In genomic region chr7:20310963-20311742, GRCh38 we compare ENCODE assay signal across 8 cellular contexts. TPM values are rescaled to one million over a fixed set of nuclear protein-coding genes. Genes with fewer than 3 reads are reported as not detected.
A peak's percentile ranks its signal among the peaks of the same experiment; 100 is the strongest.
DNase-seq lines count a peak whose midpoint lies in the region; ATAC-seq, FAIRE-seq and TF ChIP-seq lines count a peak whose summit lies in the region.

No MANE protein-coding gene starts in this region.

- TF ChIP-seq CTCF in VCaP (conservative IDR thresholded peaks at IDR 0.05) (peak; percentile 60), HepG2 (CRISPR knock-in tag; IDR thresholded peaks at IDR 0.05) (peak; percentile 42), coronary artery (IDR thresholded peaks at IDR 0.05) (no peak)
- no peak for TF ChIP-seq CTCF in CD4-positive, alpha-beta T cell (IDR thresholded peaks at IDR 0.05)

- no peaks in the 10 kb centered on the region for H3K79me2 ChIP-seq in HepG2 (ENCODE audit: insufficient read depth, low read length)

- no peaks in the 10 kb centered on the region for H3K9me3 ChIP-seq in HepG2 (ENCODE audit: low read length)
- no peaks in the 10 kb centered on the region for H3K9me3 ChIP-seq in CD4-positive, alpha-beta T cell (ENCODE audit: control insufficient read depth, low read length)

- intact Hi-C loops in HepG2 (cut with micrococcal nuclease; ENCODE audit: unreplicated experiment) = loop anchor here (1.0 to 2.0 kb wide), 4 partner anchors 153 to 598 kb away; no protein-coding TSS in a partner anchor
- intact Hi-C loops in CD4-positive, alpha-beta T cell (cut with DNase I, micrococcal nuclease) = no loop called here

- no peaks in the 10 kb centered on the region for H4K20me1 ChIP-seq in HepG2 (ENCODE audit: insufficient read depth, low read length)

- no peak overlapping the region for H3K4me3 Mint-ChIP-seq in CD4-positive, alpha-beta T cell

- H3K27ac ChIP-seq in VCaP (no peak overlapping the region), HepG2 (ENCODE audit: extremely low read length, insufficient read depth, low read length) (no peak overlapping the region), coronary artery (no peak overlapping the region)
- H3K27ac ChIP-seq in CD4-positive, alpha-beta T cell (ENCODE audit: low read depth, low read length) = no peak overlapping the region

- no peak for FAIRE-seq in HepG2 (lab: Jason Lieb, UNC)

- BruUV-seq in HepG2 (replicated peaks; lab: Mats Ljungman, UMichigan) = no TSS peak

- no peak overlapping the region for H3K4me3 ChIP-seq in HepG2 (replicated peaks in 1 of 3; ENCODE audit: insufficient read depth in 1 of 3, low read depth in 2 of 3, low read length in 3 of 3)
- H3K4me3 ChIP-seq in coronary artery = no peak overlapping the region

- peaks cover 11% of the 10 kb centered on the region for H3K4me1 ChIP-seq in HepG2 (ENCODE audit: insufficient read depth, low read length)

- no peak overlapping the region for H3K9ac ChIP-seq in HepG2 (ENCODE audit: insufficient read depth, low read depth, low read length)

- 3% methylated on average over 3 of the region's 3 CpGs for WGBS in HepG2 (ENCODE audit: low lambda C conversion rate)

- DNase-seq in NCI-H2107 treated with DMSO at 0.1 percent for 48 hours (lab: John Stamatoyannopoulos, UW; ENCODE audit: unreplicated experiment) (peak; percentile 42), NCI-H2107 (lab: John Stamatoyannopoulos, UW) (no peak), M059J (ENCODE audit: low read depth) (peak; percentile 81), HepG2 (ENCODE audit: low spot score) (peak; percentile 25), ecto neural progenitor cell (ENCODE audit: low spot score) (no peak), coronary artery (ENCODE audit: low spot score) (no peak)
- DNase-seq in CD4-positive, alpha-beta T cell = no peak

- no peaks in the 10 kb centered on the region for H3K27me3 Mint-ChIP-seq in CD4-positive, alpha-beta T cell

- H3K36me3 ChIP-seq in HepG2 (replicated peaks in 1 of 2; ENCODE audit: control insufficient read depth in 1 of 2, insufficient read depth in 2 of 2, low read length in 2 of 2) = no peaks in the 10 kb centered on the region

- POLR2A ChIA-PET in HepG2 (lab: Yijun Ruan, JAX) = no interaction called here
- POLR2A ChIA-PET in CD4-positive, alpha-beta T cell (lab: Charles Lee) = no interaction called here

- TF ChIP-seq EP300 in HepG2 (IDR thresholded peaks at IDR 0.05; ENCODE audit: low read depth in 2 of 2, low read length in 2 of 2) (no peak), HepG2 (CRISPR knock-in tag; IDR thresholded peaks at IDR 0.05; ENCODE audit: borderline replicate concordance) (no peak)

- ATAC-seq in HepG2 = no peak
- no peak for ATAC-seq in CD4-positive, alpha-beta T cell (ENCODE audit: poor library complexity)

- H3K4me1 Mint-ChIP-seq in CD4-positive, alpha-beta T cell (ENCODE audit: low read depth) = no peaks in the 10 kb centered on the region

- H3K36me3 Mint-ChIP-seq in CD4-positive, alpha-beta T cell (ENCODE audit: low read depth) = no peaks in the 10 kb centered on the region

- no peak overlapping the region for H3K4me2 ChIP-seq in HepG2 (ENCODE audit: low read depth, low read length)

- H3K27ac Mint-ChIP-seq in CD4-positive, alpha-beta T cell = no peak overlapping the region

- in situ Hi-C loops in HepG2 (cut with HindIII; ENCODE audit: extremely low pct_ligation_motif_present, low pct_unique_long_range_greater_than_20kb) = loop anchor here (25.0 kb wide), 1 partner anchor 549 kb away; the partner anchor contains the start of gene TMEM196

- no peak for TF ChIP-seq POLR2A in HepG2 (IDR thresholded peaks at IDR 0.05; ENCODE audit: insufficient read depth in 1 of 2, low read depth in 2 of 2, low read length in 2 of 2)

- H3K9me3 Mint-ChIP-seq in CD4-positive, alpha-beta T cell = no peaks in the 10 kb centered on the region

- no peak for TF ChIP-seq RAD21 in HepG2 (CRISPR knock-in tag; IDR thresholded peaks at IDR 0.05)

- CTCF ChIA-PET in HepG2 (lab: Yijun Ruan, JAX; ENCODE audit: low intra/inter-chr PET ratio, low total read pairs) = interaction anchor here (0.7 to 1.9 kb wide), 4 partner anchors 152 to 563 kb away, joined by 3 to 8 read pairs (median 5); no protein-coding TSS in a partner anchor
- CTCF ChIA-PET in CD4-positive, alpha-beta T cell (lab: Charles Lee) = no interaction called here

- no peak overlapping the region for H2AFZ ChIP-seq in HepG2 (ENCODE audit: low read length)

- H3K27me3 ChIP-seq in HepG2 (ENCODE audit: control insufficient read depth in 1 of 2, insufficient read depth in 2 of 2, low read length in 2 of 2) = no peaks in the 10 kb centered on the region
- H3K27me3 ChIP-seq in CD4-positive, alpha-beta T cell (ENCODE audit: control insufficient read depth, insufficient read depth, low read length) = no peaks in the 10 kb centered on the region

TF ChIP-seq in HepG2, 621 proteins besides CTCF, POLR2A, EP300 and RAD21 (continues in another document):
- TF ChIP-seq SATB2 (CRISPR knock-in tag; IDR thresholded peaks at IDR 0.05) = no peak
- peak; percentile 59; the same call in 1 of the 2 replicates for TF ChIP-seq ARID3A (IDR thresholded peaks at IDR 0.05; ENCODE audit: low read depth, low read length)
- no peak for TF ChIP-seq CREBL2 (CRISPR knock-in tag; IDR thresholded peaks at IDR 0.05; ENCODE audit: borderline replicate concordance)
- no peak for TF ChIP-seq SOX5 (CRISPR knock-in tag; IDR thresholded peaks at IDR 0.05; ENCODE audit: borderline replicate concordance)
- no peak for TF ChIP-seq PAF1 (CRISPR knock-in tag; IDR thresholded peaks at IDR 0.05)
- TF ChIP-seq ZSCAN5A (CRISPR knock-in tag; IDR thresholded peaks at IDR 0.05; ENCODE audit: borderline replicate concordance) = no peak
- no peak for TF ChIP-seq ZNF749 (CRISPR knock-in tag; IDR thresholded peaks at IDR 0.05; ENCODE audit: borderline replicate concordance)
- no peak for TF ChIP-seq ETV5 (CRISPR knock-in tag; IDR thresholded peaks at IDR 0.05; ENCODE audit: borderline replicate concordance)

RNA-seq across cellular contexts. Expression of gene ITGB8, which starts 19.5 kb away (rescaled TPM):
- 18.4 and 24.3 TPM in 2 replicates for total RNA-seq in M059J (2014; rRNA removed; shearing (Covaris generic))
- 0.06 TPM in 1 of 2 replicates, not detected in the other for total RNA-seq in HepG2 (2016; rRNA removed; fragmentation: Illumina TruSeq; extraction: Trizol)
- total RNA-seq in HepG2 (2016; cell fraction: cytosol; rRNA removed; fragmentation: Illumina TruSeq; extraction: Trizol; ENCODE audit: low read depth) = not detected in 2 replicates
- total RNA-seq in HepG2 (2016; cell fraction: insoluble cytoplasmic fraction; rRNA removed; fragmentation: Illumina TruSeq; extraction: Trizol) = 0.02 TPM in 1 of 2 replicates, not detected in the other
- 0.03 TPM in 1 of 2 replicates, not detected in the other for total RNA-seq in HepG2 (2016; cell fraction: membrane; rRNA removed; fragmentation: Illumina TruSeq; extraction: Trizol)
- total RNA-seq in HepG2 (2016; cell fraction: nucleus; rRNA removed; fragmentation: Illumina TruSeq; extraction: Trizol) = 0.09 and 0.16 TPM in 2 replicates
- 0.01 and 0.04 TPM in 2 replicates for polyA plus RNA-seq in HepG2 (2011; rRNA removed)
- polyA plus RNA-seq in HepG2 (2011; cell fraction: cytosol; rRNA removed) = under 0.01 and 0.01 TPM in 2 replicates
- 0.05 and 0.14 TPM in 2 replicates for polyA plus RNA-seq in HepG2 (2011; cell fraction: nucleus; rRNA removed)
- not detected in 2 replicates for polyA plus RNA-seq in HepG2 (2012)
- not detected in 2 replicates for polyA plus RNA-seq in HepG2 (2016; cell fraction: cytosol; fragmentation: Illumina TruSeq; extraction: Trizol; ENCODE audit: low read depth)
- not detected in 2 replicates for polyA plus RNA-seq in HepG2 (2016; cell fraction: insoluble cytoplasmic fraction; fragmentation: Illumina TruSeq; extraction: Trizol; ENCODE audit: low read depth)
- not detected in 2 replicates for polyA plus RNA-seq in HepG2 (2016; cell fraction: membrane; fragmentation: Illumina TruSeq; extraction: Trizol; ENCODE audit: low read depth)
- polyA plus RNA-seq in HepG2 (2016; cell fraction: nucleus; fragmentation: Illumina TruSeq; extraction: Trizol; ENCODE audit: insufficient read depth, low read depth) = 0.08 TPM in 1 of 2 replicates, not detected in the other
- polyA minus RNA-seq in HepG2 (2011; rRNA and poly(A)+ RNA removed; ENCODE audit: low replicate concordance) = 0.06 and 28.4 TPM in 2 replicates
- polyA minus RNA-seq in HepG2 (2011; cell fraction: cytosol; rRNA and poly(A)+ RNA removed) = not detected in 2 replicates
- polyA minus RNA-seq in HepG2 (2011; cell fraction: nucleus; rRNA and poly(A)+ RNA removed) = 0.12 and 0.13 TPM in 2 replicates
- not detected for total RNA-seq in CD4-positive, alpha-beta T cell

Comparison
In these comparisons a context has a peak if more than half of its experiments do, and no peak if none do; other contexts are left out.
1. DNase-seq: peak in NCI-H2107 treated with DMSO at 0.1 percent for 48 hours (single experiment), M059J (single experiment) and HepG2 (single experiment); none in NCI-H2107 (single experiment), ecto neural progenitor cell (single experiment), coronary artery (single experiment) and CD4-positive, alpha-beta T cell (0 of 10).
2. CTCF ChIP-seq: peak in VCaP (single experiment) and HepG2 (single experiment); none in coronary artery (single experiment) and CD4-positive, alpha-beta T cell (single experiment).
3. RNA of gene ITGB8, which starts 19.5 kb away (total RNA-seq): 18.4 to 24.3 TPM in M059J; not detected in CD4-positive, alpha-beta T cell and 0.02 to 0.16 TPM in HepG2; every median in the first group is over 10 times any median in the second.